ENCODE assay signal across 17 cellular contexts in genomic region chr15:71677352-71677751, GRCh38.
DNase-seq lines count a peak whose midpoint lies in the region; ATAC-seq and TF ChIP-seq lines count a peak whose summit lies in the region.
"Had no signal": no experiment of that assay in that cellular context is flagged by ENCODE, and none has a peak within 500 bp of the region (broad histone marks: within the 10 kb centered on the region; RNA-seq: fewer than 3 reads in every experiment).

No MANE protein-coding gene starts in this region.

- peaks cover 51% of the 10 kb centered on the region for H3K4me1 ChIP-seq in suprapubic skin

- WGBS in suprapubic skin: 20% methylated on average over 2 of the region's 2 CpGs

- no peak for TF ChIP-seq CTCF in suprapubic skin (IDR thresholded peaks at IDR 0.05)

- H3K27me3 Mint-ChIP-seq in activated T-cell treated with anti-CD3 and anti-CD28 coated beads, Interleukin-2, amount 50 U/mL, for 24 hours: peaks cover 64% of the 10 kb centered on the region
- peaks cover 21% of the 10 kb centered on the region for H3K27me3 Mint-ChIP-seq in activated T-cell treated with anti-CD3 and anti-CD28 coated beads, Interleukin-2, amount 50 U/mL, for 4 hours (ENCODE audit: low read depth)
- H3K27me3 Mint-ChIP-seq in activated T-helper 1 cell treated with anti-CD3 and anti-CD28 coated beads, Interleukin-12 subunit alpha, Interleukin-12 subunit beta, Interleukin-2, Interleukin-4 antibody, amounts not matched to agents 30 ng/mL and 10 ng/mL and 1 ng/mL, durations not matched to agents 14 hours and 24 hours and 36 hours (ENCODE audit: insufficient read depth): peaks cover 7% of the 10 kb centered on the region
- H3K27me3 Mint-ChIP-seq: brain had no signal

- H3K4me1 Mint-ChIP-seq in activated T-cell treated with anti-CD3 and anti-CD28 coated beads, Interleukin-2, amount 50 U/mL, for 24 hours (ENCODE audit: low read depth): peaks cover 17% of the 10 kb centered on the region
- H3K4me1 Mint-ChIP-seq in activated T-cell treated with anti-CD3 and anti-CD28 coated beads, Interleukin-2, amount 50 U/mL, for 4 hours (ENCODE audit: low read depth): peaks cover 13% of the 10 kb centered on the region
- peaks cover 39% of the 10 kb centered on the region for H3K4me1 Mint-ChIP-seq in activated T-helper 1 cell treated with anti-CD3 and anti-CD28 coated beads, Interleukin-12 subunit alpha, Interleukin-12 subunit beta, Interleukin-2, Interleukin-4 antibody, amounts not matched to agents 30 ng/mL and 10 ng/mL and 1 ng/mL, durations not matched to agents 14 hours and 24 hours and 36 hours (ENCODE audit: low read depth)
- H3K4me1 Mint-ChIP-seq: memory B cell had no signal

- no peaks in the 10 kb centered on the region for H3K27me3 ChIP-seq in suprapubic skin

- H3K4me3 ChIP-seq in suprapubic skin: no peak overlapping the region
- H3K4me3 ChIP-seq: smooth muscle cell had no signal

- H3K27ac Mint-ChIP-seq in activated T-cell treated with anti-CD3 and anti-CD28 coated beads, Interleukin-2, amount 50 U/mL, for 24 hours: peak overlapping the region; percentile 26
- peak overlapping the region; percentile 73 for H3K27ac Mint-ChIP-seq in activated T-helper 1 cell treated with anti-CD3 and anti-CD28 coated beads, Interleukin-12 subunit alpha, Interleukin-12 subunit beta, Interleukin-2, Interleukin-4 antibody, amounts not matched to agents 30 ng/mL and 10 ng/mL and 1 ng/mL, durations not matched to agents 14 hours and 24 hours and 36 hours
- H3K27ac Mint-ChIP-seq: CD4-positive, alpha-beta T cell; effector memory CD8-positive, alpha-beta T cell; memory B cell had no signal

- TF ChIP-seq POLR2A in suprapubic skin (IDR thresholded peaks at IDR 0.05): no peak

- H3K4me3 Mint-ChIP-seq in activated T-cell treated with anti-CD3 and anti-CD28 coated beads, Interleukin-2, amount 50 U/mL, for 24 hours: no peak overlapping the region
- no peak overlapping the region for H3K4me3 Mint-ChIP-seq in activated T-cell treated with anti-CD3 and anti-CD28 coated beads, Interleukin-2, amount 50 U/mL, for 4 hours
- H3K4me3 Mint-ChIP-seq in activated T-helper 1 cell treated with anti-CD3 and anti-CD28 coated beads, Interleukin-12 subunit alpha, Interleukin-12 subunit beta, Interleukin-2, Interleukin-4 antibody, amounts not matched to agents 30 ng/mL and 10 ng/mL and 1 ng/mL, durations not matched to agents 14 hours and 24 hours and 36 hours: no peak overlapping the region
- H3K4me3 Mint-ChIP-seq: brain; CD4-positive, alpha-beta T cell; effector memory CD8-positive, alpha-beta T cell; memory B cell had no signal

- no peaks in the 10 kb centered on the region for H3K36me3 Mint-ChIP-seq in activated T-cell treated with anti-CD3 and anti-CD28 coated beads, Interleukin-2, amount 50 U/mL, for 24 hours (ENCODE audit: low read depth)
- no peaks in the 10 kb centered on the region for H3K36me3 Mint-ChIP-seq in activated T-cell treated with anti-CD3 and anti-CD28 coated beads, Interleukin-2, amount 50 U/mL, for 4 hours (ENCODE audit: insufficient read depth)
- peaks cover 3% of the 10 kb centered on the region for H3K36me3 Mint-ChIP-seq in activated T-helper 1 cell treated with anti-CD3 and anti-CD28 coated beads, Interleukin-12 subunit alpha, Interleukin-12 subunit beta, Interleukin-2, Interleukin-4 antibody, amounts not matched to agents 30 ng/mL and 10 ng/mL and 1 ng/mL, durations not matched to agents 14 hours and 24 hours and 36 hours (ENCODE audit: low read depth)
- H3K36me3 Mint-ChIP-seq: brain, memory B cell had no signal

- H3K9me3 ChIP-seq in suprapubic skin: no peaks in the 10 kb centered on the region

- TF ChIP-seq EP300 in suprapubic skin (IDR thresholded peaks at IDR 0.05): no peak

- H3K9me3 Mint-ChIP-seq in activated T-cell treated with anti-CD3 and anti-CD28 coated beads, Interleukin-2, amount 50 U/mL, for 24 hours: no peaks in the 10 kb centered on the region
- no peaks in the 10 kb centered on the region for H3K9me3 Mint-ChIP-seq in activated T-cell treated with anti-CD3 and anti-CD28 coated beads, Interleukin-2, amount 50 U/mL, for 4 hours
- H3K9me3 Mint-ChIP-seq in activated T-helper 1 cell treated with anti-CD3 and anti-CD28 coated beads, Interleukin-12 subunit alpha, Interleukin-12 subunit beta, Interleukin-2, Interleukin-4 antibody, amounts not matched to agents 30 ng/mL and 10 ng/mL and 1 ng/mL, durations not matched to agents 14 hours and 24 hours and 36 hours: no peaks in the 10 kb centered on the region
- H3K9me3 Mint-ChIP-seq: CD4-positive, alpha-beta T cell; effector memory CD8-positive, alpha-beta T cell; memory B cell had no signal

- DNase-seq in activated T-cell treated with anti-CD3 and anti-CD28 coated beads, Interleukin-2, amount 50 U/mL, for 24 hours: no peak
- no peak for DNase-seq in activated T-cell treated with anti-CD3 and anti-CD28 coated beads, Interleukin-2, amount 50 U/mL, for 4 hours
- no peak for DNase-seq in activated T-helper 1 cell treated with anti-CD3 and anti-CD28 coated beads, Interleukin-12 subunit alpha, Interleukin-12 subunit beta, Interleukin-2, Interleukin-4 antibody, amounts not matched to agents 30 ng/mL and 10 ng/mL and 1 ng/mL, durations not matched to agents 14 hours and 24 hours and 36 hours (ENCODE audit: low spot score)
- peak; percentile 29 for DNase-seq in left kidney (ENCODE audit: low read depth, low spot score)
- DNase-seq in suprapubic skin (ENCODE audit: low spot score in 2 of 2): no peak
- no peak for DNase-seq in HCEC 1CT
- DNase-seq in SIG-M5 treated with dmso at 0.1 percent for 504 hours (lab: John Stamatoyannopoulos, UW; ENCODE audit: unreplicated experiment): no peak
- DNase-seq: activated CD4-positive, alpha-beta T cell treated with anti-CD3 and anti-CD28 coated beads, Interleukin-2, amount 50 U/mL, for 48 hours; activated gamma-delta T cell treated with Interleukin-2 at 50 U/mL for 16 hours; CD4-positive, alpha-beta T cell; effector memory CD8-positive, alpha-beta T cell; EL; NCI-H1417 had no signal

- peak overlapping the region; percentile 43 for H3K27ac ChIP-seq in suprapubic skin

- ATAC-seq in activated T-cell treated with anti-CD3 and anti-CD28 coated beads, Interleukin-2, amount 50 U/mL, for 4 hours: no peak
- ATAC-seq in HG03045 (IDR thresholded peaks at IDR 0.05; ENCODE audit: unreplicated experiment): no peak
- ATAC-seq: effector memory CD8-positive, alpha-beta T cell had no signal

- H3K36me3 ChIP-seq in suprapubic skin: no peaks in the 10 kb centered on the region

- intact Hi-C loops in activated T-helper 1 cell treated with anti-CD3 and anti-CD28 coated beads, Interleukin-12 subunit alpha, Interleukin-12 subunit beta, Interleukin-2, Interleukin-4 antibody, amounts not matched to agents 30 ng/mL and 10 ng/mL and 1 ng/mL, durations not matched to agents 14 hours and 24 hours and 36 hours (cut with micrococcal nuclease): no loop called here
